Comparison of ENCODE assay signal across 16 cellular contexts in the genomic region with DNA sequence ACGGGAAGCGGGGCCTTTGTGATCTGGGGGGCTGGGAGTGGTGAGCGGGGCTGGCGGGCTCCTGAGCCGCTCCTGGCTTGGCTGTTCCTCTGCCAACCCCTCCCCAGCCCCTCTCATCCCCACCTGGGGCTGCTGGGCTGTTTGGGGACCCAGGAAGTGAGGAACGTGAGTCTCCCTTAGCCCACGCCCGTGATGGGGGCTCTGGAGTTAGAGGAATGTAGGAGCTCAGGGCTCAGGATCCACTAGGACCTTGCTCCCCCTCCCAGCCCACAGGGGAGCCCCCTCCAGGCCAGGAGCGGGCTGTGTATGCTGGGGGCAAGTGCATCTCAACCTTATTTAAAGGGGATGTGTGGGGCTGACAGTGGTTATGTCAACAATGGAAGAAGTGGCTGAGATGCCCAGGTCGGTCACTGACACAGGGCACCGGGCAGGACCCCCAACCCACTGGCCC.
"Had no signal": no experiment of that assay in that cellular context is flagged by ENCODE, and none has a peak within 500 bp of the region (broad histone marks: within the 10 kb centered on the region; RNA-seq: fewer than 3 reads in every experiment).

No MANE protein-coding gene starts in this region.

- H3K27ac ChIP-seq: foreskin keratinocyte, ovary, tibial artery had no signal

- ATAC-seq: activated T-helper 17 cell treated with anti-CD3 and anti-CD28 coated beads, Interleukin-2, amount 50 U/mL, for 72 hours; foreskin keratinocyte; left colon; stimulated activated naive B cell treated with anti-CD40 and anti-IgM and Interleukin-4, amounts not matched to agents 10 μg/mL and 1 μg/mL and 100 μg/mL, for 72 hours; T-helper 17 cell had no signal

- H3K27me3 ChIP-seq: foreskin keratinocyte, ovary had no signal

- H3K4me3 Mint-ChIP-seq: activated B cell treated with CpG ODN at 0.5 μM for 24 hours; activated T-helper 17 cell treated with anti-CD3 and anti-CD28 coated beads, Interleukin-2, amount 50 U/mL, for 72 hours; neural crest cell; stimulated activated naive B cell treated with anti-CD40 and anti-IgM and Interleukin-4, amounts not matched to agents 10 μg/mL and 1 μg/mL and 100 μg/mL, for 72 hours; T-helper 17 cell had no signal

- H3K36me3 Mint-ChIP-seq: stimulated activated naive B cell treated with anti-CD40 and anti-IgM and Interleukin-4, amounts not matched to agents 10 μg/mL and 1 μg/mL and 100 μg/mL, for 72 hours had no signal

- H3K27me3 Mint-ChIP-seq: activated B cell treated with CpG ODN at 0.5 μM for 24 hours had no signal

- H3K4me1 Mint-ChIP-seq: activated B cell treated with CpG ODN at 0.5 μM for 24 hours; activated T-helper 17 cell treated with anti-CD3 and anti-CD28 coated beads, Interleukin-2, amount 50 U/mL, for 72 hours; neural crest cell; stimulated activated naive B cell treated with anti-CD40 and anti-IgM and Interleukin-4, amounts not matched to agents 10 μg/mL and 1 μg/mL and 100 μg/mL, for 72 hours; T-helper 17 cell had no signal

- H3K9me3 Mint-ChIP-seq: activated B cell treated with CpG ODN at 0.5 μM for 24 hours; activated T-helper 17 cell treated with anti-CD3 and anti-CD28 coated beads, Interleukin-2, amount 50 U/mL, for 72 hours; neural crest cell; stimulated activated naive B cell treated with anti-CD40 and anti-IgM and Interleukin-4, amounts not matched to agents 10 μg/mL and 1 μg/mL and 100 μg/mL, for 72 hours had no signal

- H3K4me1 ChIP-seq: foreskin keratinocyte, tibial artery had no signal

- H3K9me3 ChIP-seq: tibial artery had no signal

- H3K27ac Mint-ChIP-seq: activated B cell treated with CpG ODN at 0.5 μM for 24 hours; activated T-helper 17 cell treated with anti-CD3 and anti-CD28 coated beads, Interleukin-2, amount 50 U/mL, for 72 hours; stimulated activated naive B cell treated with anti-CD40 and anti-IgM and Interleukin-4, amounts not matched to agents 10 μg/mL and 1 μg/mL and 100 μg/mL, for 72 hours; T-helper 17 cell had no signal

- H3K36me3 ChIP-seq: ovary, tibial artery had no signal

- H3K4me3 ChIP-seq: lung, ovary, tibial artery had no signal

- DNase-seq: activated B cell treated with CpG ODN at 0.5 μM for 24 hours; activated CD4-positive, alpha-beta T cell treated with anti-CD3 and anti-CD28 coated beads for 48 hours; activated CD8-positive, alpha-beta memory T cell treated with anti-CD3 and anti-CD28 coated beads, Interleukin-2, amount 50 U/mL, for 48 hours; activated naive CD4-positive, alpha-beta T cell treated with Interleukin-2 at 50 U/mL for 16 hours; anterior cingulate cortex; effector CD8-positive, alpha-beta T cell; foreskin keratinocyte; left colon; stimulated activated CD4-positive, alpha-beta T cell treated with anti-CD3 and anti-CD28 coated beads, Interleukin-2, amount 100 ng/mL, for 48 hours; stimulated activated naive B cell treated with anti-CD40 and anti-IgM and Interleukin-4, amounts not matched to agents 10 μg/mL and 1 μg/mL and 100 μg/mL, for 72 hours; T-helper 17 cell had no signal
